In the genomic region with DNA sequence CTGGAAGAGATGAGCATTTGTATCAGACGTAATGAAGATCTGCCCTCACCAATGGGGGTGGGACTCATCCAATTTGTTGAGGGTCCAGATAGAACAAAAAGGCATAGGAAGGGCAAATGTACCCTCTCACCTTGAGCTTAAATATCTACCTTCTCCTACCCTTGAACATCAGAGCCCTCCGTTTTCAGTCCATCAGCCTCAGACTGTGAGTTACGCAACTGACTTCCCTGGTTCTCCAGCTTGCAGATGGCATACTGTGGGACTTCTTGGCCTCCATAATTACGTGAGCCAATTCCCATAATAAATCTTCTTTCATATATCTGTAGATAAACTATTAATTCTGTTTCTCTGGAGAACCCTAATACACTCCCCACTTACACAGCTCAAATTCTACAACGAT, we compare ENCODE assay signal across 18 cellular contexts. TPM values are rescaled to one million over a fixed set of nuclear protein-coding genes. Genes with fewer than 3 reads are reported as not detected.
DNase-seq lines count a peak whose midpoint lies in the region; ATAC-seq, FAIRE-seq and TF ChIP-seq lines count a peak whose summit lies in the region.
"Had no signal": no experiment of that assay in that cellular context is flagged by ENCODE, and none has a peak within 500 bp of the region (broad histone marks: within the 10 kb centered on the region; RNA-seq: fewer than 3 reads in every experiment).

No MANE protein-coding gene starts in this region.

- peak; percentile 64 for FAIRE-seq in GM18507 (lab: Jason Lieb, UNC)
- FAIRE-seq: G401.6, GM12891 had no signal

- H3K27ac ChIP-seq in Karpas-422 (ENCODE audit: low read length): 0 out of 2 replicates have a peak overlapping the region, but pooled peaks have one; percentile 5

- H3K27me3 ChIP-seq in Karpas-422 (ENCODE audit: low read length) (no peaks in the 10 kb centered on the region), Caco-2 (replicated peaks; ENCODE audit: control insufficient read depth, insufficient read depth, low read length) (no peaks in the 10 kb centered on the region)

- H3K4me3 ChIP-seq in Karpas-422 (ENCODE audit: low read length): no peak overlapping the region
- no peak overlapping the region for H3K4me3 ChIP-seq in Caco-2 (ENCODE audit: low read depth, low read length)
- H3K4me3 ChIP-seq: GM23338 had no signal

- CTCF ChIA-PET in Caco-2 (lab: Charles Lee): no interaction called here

- ATAC-seq in HG03066 (IDR thresholded peaks at IDR 0.05; ENCODE audit: low read depth, unreplicated experiment) (peak; percentile 2), HG03378 (IDR thresholded peaks at IDR 0.05; ENCODE audit: unreplicated experiment) (no peak), GM21515 (IDR thresholded peaks at IDR 0.05; ENCODE audit: unreplicated experiment) (no peak)
- ATAC-seq: GM23338, HCT116 had no signal

- no TSS peak for BruUV-seq in Caco-2 (replicated peaks; lab: Mats Ljungman, UMichigan)

- H3K27me3 Mint-ChIP-seq in nephron (ENCODE audit: low read depth): no peaks in the 10 kb centered on the region
- no peaks in the 10 kb centered on the region for H3K27me3 Mint-ChIP-seq in Caco-2 (ENCODE audit: insufficient read depth, unreplicated experiment)

- POLR2A ChIA-PET in Caco-2 (lab: Charles Lee): no interaction called here

- H3K27ac Mint-ChIP-seq in nephron (peak overlapping the region in 2 of 3 experiments; percentile 73 to 93), Caco-2 (ENCODE audit: unreplicated experiment) (no peak overlapping the region)
- H3K27ac Mint-ChIP-seq: CD4-positive, alpha-beta memory T cell; GM23338; H9 had no signal

- no peaks in the 10 kb centered on the region for H3K36me3 Mint-ChIP-seq in nephron (ENCODE audit: low read depth)
- H3K36me3 Mint-ChIP-seq in Caco-2 (ENCODE audit: insufficient read depth, unreplicated experiment): no peaks in the 10 kb centered on the region
- H3K36me3 Mint-ChIP-seq: CD4-positive, alpha-beta memory T cell had no signal

- peak overlapping the region; percentile 73; the same call in 1 of the 2 replicates for H2AFZ ChIP-seq in Karpas-422 (ENCODE audit: low read length)
- H2AFZ ChIP-seq: GM23338 had no signal

- H3K4me1 Mint-ChIP-seq in nephron: peaks cover 49% of the 10 kb centered on the region
- H3K4me1 Mint-ChIP-seq in Caco-2 (ENCODE audit: low read depth, unreplicated experiment): no peaks in the 10 kb centered on the region
- H3K4me1 Mint-ChIP-seq: CD4-positive, alpha-beta memory T cell; GM23338; H9 had no signal

- H3K4me3 Mint-ChIP-seq in nephron (no peak overlapping the region), Caco-2 (ENCODE audit: unreplicated experiment) (no peak overlapping the region)
- H3K4me3 Mint-ChIP-seq: CD4-positive, alpha-beta memory T cell; GM23338; H9 had no signal

- no peaks in the 10 kb centered on the region for H3K79me2 ChIP-seq in Karpas-422 (ENCODE audit: low read length)

- no peak overlapping the region for H3K9ac ChIP-seq in Karpas-422 (ENCODE audit: low read length)

- H3K9me2 ChIP-seq in Karpas-422 (replicated peaks; ENCODE audit: insufficient read depth, low read length): no peaks in the 10 kb centered on the region

- H3K9me3 ChIP-seq in Karpas-422 (ENCODE audit: low read length) (no peaks in the 10 kb centered on the region), Caco-2 (no peaks in the 10 kb centered on the region)

- H4K20me1 ChIP-seq in Karpas-422 (ENCODE audit: insufficient read depth, low read depth, low read length): no peaks in the 10 kb centered on the region

- no peak for TF ChIP-seq CTCF in nephron (IDR thresholded peaks at IDR 0.05; ENCODE audit: unreplicated experiment in 3 of 3)
- no peak for TF ChIP-seq CTCF in Caco-2 (IDR thresholded peaks at IDR 0.05; ENCODE audit: insufficient read depth in 1 of 2, low read depth in 1 of 2, low read length in 1 of 2, severe bottlenecking in 1 of 2, unreplicated experiment in 1 of 2)

- H3K4me2 ChIP-seq in Karpas-422 (ENCODE audit: low read depth, low read length, poor library complexity, severe bottlenecking): no peak overlapping the region
- H3K4me2 ChIP-seq: GM23338 had no signal

- no peaks in the 10 kb centered on the region for H3K9me3 Mint-ChIP-seq in nephron
- H3K9me3 Mint-ChIP-seq in Caco-2 (ENCODE audit: unreplicated experiment): no peaks in the 10 kb centered on the region
- H3K9me3 Mint-ChIP-seq: CD4-positive, alpha-beta memory T cell; GM23338; H9 had no signal

- intact Hi-C loops in Caco-2 (cut with micrococcal nuclease; ENCODE audit: unreplicated experiment): no loop called here

- H3K4me1 ChIP-seq in Karpas-422 (ENCODE audit: low read length) (peaks cover 66% of the 10 kb centered on the region), Caco-2 (no peaks in the 10 kb centered on the region)

- no peaks in the 10 kb centered on the region; the same call in 1 of the 2 replicates for H3K36me3 ChIP-seq in Karpas-422 (ENCODE audit: insufficient read depth, low read length)
- no peaks in the 10 kb centered on the region for H3K36me3 ChIP-seq in Caco-2 (ENCODE audit: control insufficient read depth, insufficient read depth, low read length)

- no peak for DNase-seq in GM18507 (ENCODE audit: extremely low spot score, insufficient read length, low read depth)
- no peak for DNase-seq in Karpas-422
- DNase-seq in Caco-2: no peak
- no peak for DNase-seq in SKM-1 treated with dmso at 0.1 percent for 144 hours (lab: John Stamatoyannopoulos, UW; ENCODE audit: unreplicated experiment)
- DNase-seq: C1 segment of cervical spinal cord; CD4-positive, alpha-beta memory T cell; COR-L47; DMS153; DND-41; H9 had no signal

RNA-seq across cellular contexts. Expression of a gene that starts 56.5 kb away (rescaled TPM):
- 3.0 and 6.1 TPM in 2 replicates for total RNA-seq in Karpas-422 (2014; rRNA removed; shearing (Covaris generic); ENCODE audit: low replicate concordance)
- not detected in 2 replicates for total RNA-seq in Caco-2 (2022)
- total RNA-seq: CD4-positive, alpha-beta memory T cell; GM23338; H9 had no signal
